Comparison of ENCODE assay signal across 17 cellular contexts in genomic region chr2:29325544-29325943, GRCh38.
"Had no signal": no experiment of that assay in that cellular context is flagged by ENCODE, and none has a peak within 500 bp of the region (broad histone marks: within the 10 kb centered on the region; RNA-seq: fewer than 3 reads in every experiment).

No MANE protein-coding gene starts in this region.

- H3K36me3 Mint-ChIP-seq: naive B cell had no signal

- H3K36me3 ChIP-seq: left lung, neutrophil, upper lobe of left lung had no signal

- H3K9me3 Mint-ChIP-seq: activated B cell treated with CpG ODN at 0.5 μM for 24 hours; activated CD4-positive, alpha-beta T cell treated with anti-CD3 and anti-CD28 coated beads, Interleukin-2, amount 10 ng/mL, durations not matched to agents 7 days and 5 days; stimulated activated naive CD8-positive, alpha-beta T cell treated with anti-CD3 and anti-CD28 coated beads, Interleukin-15, Interleukin-2, amounts not matched to agents 100 ng/mL and 50 ng/mL, for 24 hours; T-helper 2 cell treated with Interferon-gamma antibody and Interleukin-4, amounts not matched to agents 5 μg/mL and 100 μg/mL, for 36 hours had no signal

- H3K4me1 Mint-ChIP-seq: activated B cell treated with CpG ODN at 0.5 μM for 24 hours, naive B cell had no signal

- H3K4me3 Mint-ChIP-seq: activated B cell treated with CpG ODN at 0.5 μM for 24 hours; activated CD4-positive, alpha-beta T cell treated with anti-CD3 and anti-CD28 coated beads, Interleukin-2, amount 10 ng/mL, durations not matched to agents 7 days and 5 days; activated T-cell treated with anti-CD3 and anti-CD28 coated beads, Interleukin-2, amount 50 U/mL, for 4 hours; naive B cell; stimulated activated naive CD8-positive, alpha-beta T cell treated with anti-CD3 and anti-CD28 coated beads, Interleukin-15, Interleukin-2, amounts not matched to agents 100 ng/mL and 50 ng/mL, for 24 hours; T-helper 2 cell treated with Interferon-gamma antibody and Interleukin-4, amounts not matched to agents 5 μg/mL and 100 μg/mL, for 36 hours had no signal

- ATAC-seq: activated T-cell treated with anti-CD3 and anti-CD28 coated beads, Interleukin-2, amount 50 U/mL, for 4 hours; left lung had no signal

- H3K4me1 ChIP-seq: left lung, testis, upper lobe of left lung had no signal

- H3K9me3 ChIP-seq: left lung, neutrophil, testis, upper lobe of left lung had no signal

- H3K27ac Mint-ChIP-seq: activated B cell treated with CpG ODN at 0.5 μM for 24 hours; activated CD4-positive, alpha-beta T cell treated with anti-CD3 and anti-CD28 coated beads, Interleukin-2, amount 10 ng/mL, durations not matched to agents 7 days and 5 days; naive B cell; stimulated activated naive CD8-positive, alpha-beta T cell treated with anti-CD3 and anti-CD28 coated beads, Interleukin-15, Interleukin-2, amounts not matched to agents 100 ng/mL and 50 ng/mL, for 24 hours; T-helper 2 cell treated with Interferon-gamma antibody and Interleukin-4, amounts not matched to agents 5 μg/mL and 100 μg/mL, for 36 hours had no signal

- H3K27ac ChIP-seq: left lung, neutrophil, testis, upper lobe of left lung had no signal

- H3K4me3 ChIP-seq: left lung, testis, upper lobe of left lung had no signal

- H3K27me3 ChIP-seq: testis, upper lobe of left lung had no signal

- DNase-seq: activated B cell treated with CpG ODN at 0.5 μM for 24 hours; activated CD4-positive, alpha-beta T cell treated with anti-CD3 and anti-CD28 coated beads, Interleukin-2, amount 10 ng/mL, durations not matched to agents 7 days and 5 days; activated gamma-delta T cell treated with Interleukin-2 at 50 U/mL for 16 hours; activated T-cell treated with anti-CD3 and anti-CD28 coated beads, Interleukin-2, amount 50 U/mL, for 4 hours; aorta; dermis blood vessel endothelial cell; erythroblast; islet precursor cell; left lung; naive B cell; posterior cingulate gyrus; stimulated activated CD4-positive, alpha-beta T cell treated with anti-CD3 and anti-CD28 coated beads, Interleukin-4, amount 100 ng/mL, for 24 hours; testis; upper lobe of left lung had no signal
